In the genomic region with DNA sequence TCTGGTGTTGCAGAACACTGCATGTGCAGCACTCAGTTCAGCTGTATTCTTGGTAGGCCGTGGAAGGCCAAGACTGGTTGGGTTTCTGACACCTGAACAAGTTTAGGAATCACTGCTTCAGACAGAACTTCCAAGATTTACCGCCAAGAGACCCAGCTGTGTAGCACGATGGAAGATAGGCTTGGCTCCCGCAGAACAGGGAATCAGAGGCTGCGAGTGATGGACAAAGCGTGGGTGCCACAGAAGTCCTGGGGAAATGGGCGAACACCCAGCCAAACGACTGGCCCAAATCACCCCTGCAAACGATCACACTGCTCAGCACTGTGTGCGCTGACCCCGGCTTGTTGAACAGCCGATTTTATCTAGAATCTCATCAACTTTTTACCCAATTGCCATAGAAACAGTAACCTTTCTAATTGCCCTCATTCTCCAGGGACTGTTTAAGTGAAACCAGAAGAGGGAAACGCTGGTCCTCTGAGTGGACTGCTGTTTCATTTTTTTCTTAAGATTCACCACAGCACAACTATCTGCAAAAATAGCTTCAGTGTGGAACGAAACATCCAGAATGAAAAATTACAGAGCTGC, we compare ENCODE assay signal across 24 cellular contexts. TPM values are rescaled to one million over a fixed set of nuclear protein-coding genes. Genes with fewer than 3 reads are reported as not detected.
DNase-seq lines count a peak whose midpoint lies in the region; ATAC-seq lines count a peak whose summit lies in the region.
"Had no signal": no experiment of that assay in that cellular context is flagged by ENCODE, and none has a peak within 500 bp of the region (broad histone marks: within the 10 kb centered on the region; RNA-seq: fewer than 3 reads in every experiment).

No MANE protein-coding gene starts in this region.

- intact Hi-C loops in sciatic nerve (cut with DNase I), result no loop called here

- peak; percentile 24 for DNase-seq in AG08395 (ENCODE audit: low spot score)
- DNase-seq in SK-N-DZ (ENCODE audit: low spot score), result peak; percentile 90
- DNase-seq in fibroblast of peridontal ligament (ENCODE audit: extremely low read depth), result peak; percentile 81
- peak; percentile 38 for DNase-seq in sciatic nerve (ENCODE audit: low spot score)
- DNase-seq in stimulated activated naive CD4-positive, alpha-beta T cell (lab: John Stamatoyannopoulos, UW), result no peak
- DNase-seq in anterior cingulate cortex (lab: John Stamatoyannopoulos, UW), result no peak
- DNase-seq: activated CD4-positive, alpha-beta T cell treated with anti-CD3 and anti-CD28 coated beads for 36 hours; colonic mucosa; DMS 273 treated with DMSO at 0.1 percent for 48 hours; effector CD4-positive, alpha-beta T cell; HCEC 1CT; head of caudate nucleus; left ventricle myocardium superior; NCI-H1436; NCI-H2081 treated with DMSO at 0.1 percent for 48 hours; NCI-H345; NCI-H69; occipital lobe; stimulated activated naive CD8-positive, alpha-beta T cell treated with anti-CD3 and anti-CD28 coated beads, Interleukin-15, Interleukin-2, amounts not matched to agents 100 U/mL and 50 U/mL, for 24 hours; testis; uterus had no signal

- ATAC-seq in sciatic nerve (no peak), GM18517 (IDR thresholded peaks at IDR 0.05; ENCODE audit: unreplicated experiment) (no peak)
- ATAC-seq in activated CD4-positive, CD25-positive, alpha-beta regulatory T cell treated with anti-CD3 and anti-CD28 coated beads, Interleukin-2, amount 50 U/mL, for 24 hours, result no peak
- ATAC-seq: activated CD4-positive, alpha-beta T cell treated with anti-CD3 and anti-CD28 coated beads for 36 hours; left ventricle myocardium superior; Right ventricle myocardium inferior; stimulated activated naive CD8-positive, alpha-beta T cell treated with anti-CD3 and anti-CD28 coated beads, Interleukin-15, Interleukin-2, amounts not matched to agents 100 U/mL and 50 U/mL, for 24 hours had no signal

RNA-seq across cellular contexts. Expression of gene ZFAND2A, which starts 17.9 kb away (rescaled TPM):
- 19.3 and 25.0 TPM in 2 replicates for polyA plus RNA-seq in SK-N-DZ (2014; cell fraction: cytosol; rRNA removed)
- 16.4 and 26.1 TPM in 2 replicates for polyA plus RNA-seq in SK-N-DZ (2014; cell fraction: nucleus; rRNA removed)
- 24.7 TPM for total RNA-seq in sciatic nerve

RNA-seq across cellular contexts. Expression of gene GPER1, which starts 54.2 kb away (rescaled TPM):
- polyA plus RNA-seq in SK-N-DZ (2014; cell fraction: cytosol; rRNA removed), result 0.46 and 0.47 TPM in 2 replicates
- 0.67 and 0.89 TPM in 2 replicates for polyA plus RNA-seq in SK-N-DZ (2014; cell fraction: nucleus; rRNA removed)
- 11.1 TPM for total RNA-seq in sciatic nerve
- total RNA-seq: activated CD4-positive, alpha-beta T cell treated with anti-CD3 and anti-CD28 coated beads for 36 hours had no signal

Comparison
In these comparisons a context has a peak if more than half of its experiments do, and no peak if none do; other contexts are left out.
1. DNase-seq: peak in AG08395 (single experiment), SK-N-DZ (single experiment), fibroblast of peridontal ligament (single experiment) and sciatic nerve (single experiment); none in stimulated activated naive CD4-positive, alpha-beta T cell (0 of 6) and anterior cingulate cortex (0 of 58).